ENCODE assay signal across 8 cellular contexts in the genomic region with DNA sequence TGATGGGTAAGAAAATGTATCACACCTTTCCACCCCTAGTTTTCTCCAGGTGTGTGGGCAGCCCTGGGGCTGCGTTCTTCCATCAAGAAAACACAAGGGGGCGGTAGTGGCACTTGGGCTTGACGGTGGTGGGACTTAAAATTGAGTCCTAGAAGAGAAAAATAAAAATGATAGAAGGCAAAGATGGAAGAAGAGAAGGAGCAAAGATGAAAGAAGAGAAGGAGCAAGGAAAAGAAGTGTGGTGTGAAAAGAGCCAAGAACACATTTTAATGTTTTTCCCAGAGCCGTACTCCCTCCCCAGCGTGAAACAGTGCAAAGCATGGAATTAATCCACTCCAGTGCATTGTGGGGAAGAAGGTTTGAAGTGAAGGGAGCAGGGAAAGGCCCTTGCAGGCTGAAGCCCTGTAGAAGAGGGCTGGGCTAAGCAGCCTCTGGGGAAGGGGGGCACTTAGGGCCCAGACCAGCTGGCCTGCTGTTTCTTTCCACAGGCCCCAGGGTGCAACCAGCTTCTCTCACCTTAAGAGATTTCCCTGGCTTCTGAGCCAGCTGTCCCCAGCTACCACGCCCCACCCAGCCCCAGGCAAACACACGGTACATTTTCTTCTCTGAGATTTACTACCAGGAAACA.
DNase-seq lines count a peak whose midpoint lies in the region; ATAC-seq, FAIRE-seq and TF ChIP-seq lines count a peak whose summit lies in the region.

No MANE protein-coding gene starts in this region.

- no peaks in the 10 kb centered on the region for H3F3A ChIP-seq in OCI-LY1 (ENCODE audit: insufficient read depth, low read length)

- H3K27me3 Mint-ChIP-seq in astrocyte (ENCODE audit: low read depth, unreplicated experiment): no peaks in the 10 kb centered on the region

- DNase-seq in GM03348 (ENCODE audit: low spot score): peak; percentile 72
- peak; percentile 14 for DNase-seq in astrocyte (ENCODE audit: low read depth)
- DNase-seq in hippocampal formation (lab: John Stamatoyannopoulos, UW): peak; percentile 1 to 48
- DNase-seq in SIG-M5 treated with dmso at 0.1 percent for 504 hours (lab: John Stamatoyannopoulos, UW; ENCODE audit: unreplicated experiment): no peak

- H3K9me2 ChIP-seq in OCI-LY1 (ENCODE audit: low read depth, low read length): no peaks in the 10 kb centered on the region

- H3K79me2 ChIP-seq in OCI-LY1 (ENCODE audit: insufficient read depth, low read length): no peaks in the 10 kb centered on the region
- H3K79me2 ChIP-seq in astrocyte (ENCODE audit: insufficient read depth, low read length): no peaks in the 10 kb centered on the region

- H4K20me1 ChIP-seq in OCI-LY1 (ENCODE audit: insufficient read depth, low read length) (no peaks in the 10 kb centered on the region), astrocyte (ENCODE audit: insufficient read depth, low read length) (no peaks in the 10 kb centered on the region)

- no peak for FAIRE-seq in astrocyte (lab: Jason Lieb, UNC)

- no peak overlapping the region for H3K9ac ChIP-seq in HUES6 (ENCODE audit: low read length)
- H3K9ac ChIP-seq in OCI-LY1 (ENCODE audit: low read length): no peak overlapping the region
- H3K9ac ChIP-seq in astrocyte (ENCODE audit: low read length): no peak overlapping the region
- no peak overlapping the region for H3K9ac ChIP-seq in skeletal muscle satellite cell (ENCODE audit: low read depth, low read length)

- ATAC-seq in GM18861 (IDR thresholded peaks at IDR 0.05; ENCODE audit: unreplicated experiment): no peak

- H3K4me3 Mint-ChIP-seq in astrocyte (ENCODE audit: unreplicated experiment): no peak overlapping the region

- H3K4me1 ChIP-seq in HUES6 (ENCODE audit: control insufficient read depth, insufficient read depth, low read length): peaks cover 33% of the 10 kb centered on the region
- H3K4me1 ChIP-seq in OCI-LY1 (ENCODE audit: insufficient read depth, low read length, severe bottlenecking): no peaks in the 10 kb centered on the region
- no peaks in the 10 kb centered on the region for H3K4me1 ChIP-seq in astrocyte (ENCODE audit: insufficient read depth, low read length)
- H3K4me1 ChIP-seq in skeletal muscle satellite cell (ENCODE audit: control insufficient read depth, insufficient read depth, low read length): peaks cover 6% of the 10 kb centered on the region

- no peaks in the 10 kb centered on the region for H3K9me3 Mint-ChIP-seq in astrocyte (ENCODE audit: unreplicated experiment)

- TF ChIP-seq CTCF in OCI-LY1 (IDR thresholded peaks at IDR 0.05; ENCODE audit: low read length) (peak; percentile 89), astrocyte (IDR thresholded peaks at IDR 0.05; ENCODE audit: insufficient read depth, low read depth, low read length) (peak; percentile 78)

- H3K27me3 ChIP-seq in HUES6 (ENCODE audit: control insufficient read depth, insufficient read depth, low read length) (peaks cover 29% of the 10 kb centered on the region; the same call in 1 of the 2 replicates), OCI-LY1 (ENCODE audit: insufficient read depth, low read length) (no peaks in the 10 kb centered on the region), astrocyte (ENCODE audit: insufficient read depth, low read length) (no peaks in the 10 kb centered on the region), skeletal muscle satellite cell (ENCODE audit: control insufficient read depth, insufficient read depth, low read length) (no peaks in the 10 kb centered on the region)

- H3K27ac ChIP-seq in HUES6 (ENCODE audit: low read depth, low read length) (no peak overlapping the region), OCI-LY1 (ENCODE audit: low read depth, low read length, poor library complexity, severe bottlenecking) (no peak overlapping the region), astrocyte (ENCODE audit: low read depth, low read length) (no peak overlapping the region)

- no peak overlapping the region for H3K27ac Mint-ChIP-seq in astrocyte (ENCODE audit: unreplicated experiment)

- no peak overlapping the region for H3K4me2 ChIP-seq in OCI-LY1 (ENCODE audit: low read length)
- no peak overlapping the region for H3K4me2 ChIP-seq in astrocyte (ENCODE audit: low read length)
- peak overlapping the region; percentile 24 for H3K4me2 ChIP-seq in skeletal muscle satellite cell (ENCODE audit: low read length)

- peaks cover 7% of the 10 kb centered on the region for H3K4me1 Mint-ChIP-seq in astrocyte (ENCODE audit: low read depth, unreplicated experiment)

- no peaks in the 10 kb centered on the region for H3K36me3 Mint-ChIP-seq in astrocyte (ENCODE audit: low read depth, unreplicated experiment)

- H2AFZ ChIP-seq in OCI-LY1 (ENCODE audit: low read length) (no peak overlapping the region), astrocyte (ENCODE audit: low read depth, low read length) (peak overlapping the region; percentile 2)

- H3K9me3 ChIP-seq in HUES6 (ENCODE audit: control insufficient read depth, insufficient read depth, low read depth, low read length) (no peaks in the 10 kb centered on the region), OCI-LY1 (ENCODE audit: low read length) (no peaks in the 10 kb centered on the region), astrocyte (ENCODE audit: insufficient read depth, low read depth, low read length) (no peaks in the 10 kb centered on the region), skeletal muscle satellite cell (replicated peaks; ENCODE audit: low read length) (no peaks in the 10 kb centered on the region)

- H3K36me3 ChIP-seq in HUES6 (ENCODE audit: control insufficient read depth, insufficient read depth, low read length): no peaks in the 10 kb centered on the region
- no peaks in the 10 kb centered on the region for H3K36me3 ChIP-seq in OCI-LY1 (ENCODE audit: insufficient read depth, low read length)
- no peaks in the 10 kb centered on the region for H3K36me3 ChIP-seq in astrocyte (ENCODE audit: insufficient read depth, low read length)
- H3K36me3 ChIP-seq in skeletal muscle satellite cell (ENCODE audit: insufficient read depth, low read length): no peaks in the 10 kb centered on the region

- H3K4me3 ChIP-seq in HUES6 (ENCODE audit: low read depth, low read length) (peak overlapping the region; percentile 15; the same call in 1 of the 2 replicates), OCI-LY1 (ENCODE audit: low read depth, low read length, poor library complexity, severe bottlenecking) (no peak overlapping the region), astrocyte (ENCODE audit: insufficient read depth, low read depth, low read length) (no peak overlapping the region), skeletal muscle satellite cell (ENCODE audit: low read length) (no peak overlapping the region)
